In genomic region chr17:39800540-39800939, GRCh38 we compare ENCODE assay signal across 9 cellular contexts.
DNase-seq lines count a peak whose midpoint lies in the region; ATAC-seq, FAIRE-seq and TF ChIP-seq lines count a peak whose summit lies in the region.
"Had no signal": no experiment of that assay in that cellular context is flagged by ENCODE, and none has a peak within 500 bp of the region (broad histone marks: within the 10 kb centered on the region; RNA-seq: fewer than 3 reads in every experiment).

No MANE protein-coding gene starts in this region.

- no peak overlapping the region for H3K4me3 ChIP-seq in BLaER1
- H3K4me3 ChIP-seq: SJSA1 had no signal

- ATAC-seq in GM21723 (IDR thresholded peaks at IDR 0.05; ENCODE audit: unreplicated experiment) (peak; percentile 73), esophagus mucosa (peak; percentile 26)
- ATAC-seq in activated CD4-positive, CD25-positive, alpha-beta regulatory T cell treated with anti-CD3 and anti-CD28 coated beads, Interleukin-2, amount 50 U/mL, for 24 hours = peak; percentile 98 to 100

- no peak overlapping the region for H3K4me3 Mint-ChIP-seq in CD14-positive monocyte

- DNase-seq in CD14-positive monocyte (ENCODE audit: low spot score) (no peak), NK-92 (lab: John Stamatoyannopoulos, UW; ENCODE audit: unreplicated experiment) (no peak), urothelium cell line (ENCODE audit: low spot score) (no peak), NCI-H226 (no peak)

- no peaks in the 10 kb centered on the region for H3K9me3 ChIP-seq in BLaER1
- H3K9me3 ChIP-seq: SJSA1 had no signal

- no peak for TF ChIP-seq CTCF in CD14-positive monocyte (IDR thresholded peaks at IDR 0.05)

- H3K36me3 Mint-ChIP-seq in CD14-positive monocyte = no peaks in the 10 kb centered on the region

- intact Hi-C loops in CD14-positive monocyte (cut with micrococcal nuclease) = no loop called here

- no peaks in the 10 kb centered on the region for H3K36me3 ChIP-seq in BLaER1
- H3K36me3 ChIP-seq: SJSA1 had no signal

- H3K27me3 Mint-ChIP-seq in CD14-positive monocyte (ENCODE audit: low read depth in 3 of 3) = peaks cover 17 to 39% (median 28%) of the 10 kb centered on the region in 3 donors

- H3K27me3 ChIP-seq in BLaER1 = no peaks in the 10 kb centered on the region

- no peaks in the 10 kb centered on the region for H3K9me3 Mint-ChIP-seq in CD14-positive monocyte

- H3K9ac ChIP-seq in BLaER1 = no peak overlapping the region

- peak overlapping the region; percentile 69 for H3K4me2 ChIP-seq in BLaER1

- H3K4me1 ChIP-seq in BLaER1 = peaks cover 43% of the 10 kb centered on the region
- H3K4me1 ChIP-seq: SJSA1 had no signal

- H4K20me1 ChIP-seq in BLaER1 = no peaks in the 10 kb centered on the region

- no peak overlapping the region for H3K27ac Mint-ChIP-seq in CD14-positive monocyte

- FAIRE-seq in urothelium cell line (lab: Jason Lieb, UNC) = no peak

- no peaks in the 10 kb centered on the region for H3K4me1 Mint-ChIP-seq in CD14-positive monocyte

- no peak overlapping the region for H3K27ac ChIP-seq in BLaER1
- H3K27ac ChIP-seq: SJSA1 had no signal

Comparison
In these comparisons a context has a peak if more than half of its experiments do, and no peak if none do; other contexts are left out.
1. ATAC-seq: peak in every context shown above with its lines; median percentile 99 in activated CD4-positive, CD25-positive, alpha-beta regulatory T cell treated with anti-CD3 and anti-CD28 coated beads, Interleukin-2, amount 50 U/mL, for 24 hours; 73 in GM21723; 26 in esophagus mucosa.